Comparison of ENCODE assay signal across 11 cellular contexts in genomic region chr3:28326458-28326926, GRCh38. TPM values are rescaled to one million over a fixed set of nuclear protein-coding genes. Genes with fewer than 3 reads are reported as not detected.
A peak's percentile ranks its signal among the peaks of the same experiment; 100 is the strongest.
DNase-seq lines count a peak whose midpoint lies in the region; ATAC-seq, FAIRE-seq and TF ChIP-seq lines count a peak whose summit lies in the region.
"Had no signal": no experiment of that assay in that cellular context is flagged by ENCODE, and none has a peak within 500 bp of the region (broad histone marks: within the 10 kb centered on the region; RNA-seq: fewer than 3 reads in every experiment).

No MANE protein-coding gene starts in this region.

- H3K36me3 Mint-ChIP-seq in CD4-positive, alpha-beta memory T cell, result peaks cover 11 to 27% of the 10 kb centered on the region in 2 donors
- H3K36me3 Mint-ChIP-seq in astrocyte (ENCODE audit: low read depth, unreplicated experiment) (peaks cover 3% of the 10 kb centered on the region), Calu3 (ENCODE audit: insufficient read depth, unreplicated experiment) (peaks cover 9% of the 10 kb centered on the region)

- ATAC-seq in GM21367 (IDR thresholded peaks at IDR 0.05; ENCODE audit: unreplicated experiment) (peak; percentile 74), HG03469 (IDR thresholded peaks at IDR 0.05; ENCODE audit: unreplicated experiment) (peak; percentile 76), psoas muscle (no peak)

- no peaks in the 10 kb centered on the region for H3K27me3 Mint-ChIP-seq in CD4-positive, alpha-beta memory T cell
- H3K27me3 Mint-ChIP-seq in astrocyte (ENCODE audit: low read depth, unreplicated experiment), result no peaks in the 10 kb centered on the region
- H3K27me3 Mint-ChIP-seq in Calu3 (ENCODE audit: unreplicated experiment), result no peaks in the 10 kb centered on the region

- H3K27ac ChIP-seq in CD4-positive, alpha-beta memory T cell (ENCODE audit: low read depth, low read length), result no peak overlapping the region
- H3K27ac ChIP-seq in astrocyte (ENCODE audit: low read depth, low read length), result no peak overlapping the region
- no peak overlapping the region for H3K27ac ChIP-seq in psoas muscle
- H3K27ac ChIP-seq: PC-9, skin epidermis had no signal

- H3K4me2 ChIP-seq in astrocyte (ENCODE audit: low read length), result no peak overlapping the region
- H3K4me2 ChIP-seq: PC-9 had no signal

- no peak overlapping the region for H2AFZ ChIP-seq in astrocyte (ENCODE audit: low read depth, low read length)
- H2AFZ ChIP-seq: PC-9 had no signal

- POLR2A ChIA-PET in CD4-positive, alpha-beta memory T cell (lab: Charles Lee; ENCODE audit: partially characterized antibody), result interaction anchor here (0.9 to 5.6 kb wide), 8 partner anchors 9 to 617 kb away, joined by 3 to 36 read pairs (median 6); partner anchors contain the start of genes AZI2, EOMES and ZCWPW2

- H3K4me1 ChIP-seq in CD4-positive, alpha-beta memory T cell (ENCODE audit: insufficient read depth, low read length), result peaks cover 21% of the 10 kb centered on the region
- H3K4me1 ChIP-seq in astrocyte (ENCODE audit: insufficient read depth, low read length) (no peaks in the 10 kb centered on the region), psoas muscle (no peaks in the 10 kb centered on the region)

- H3K36me3 ChIP-seq in CD4-positive, alpha-beta memory T cell (ENCODE audit: insufficient read depth, low read length), result no peaks in the 10 kb centered on the region
- peaks cover 26% of the 10 kb centered on the region for H3K36me3 ChIP-seq in astrocyte (ENCODE audit: insufficient read depth, low read length)
- H3K36me3 ChIP-seq in psoas muscle (ENCODE audit: insufficient read depth in 1 of 2, low read depth in 1 of 2), result peaks cover 0 to 86% of the 10 kb centered on the region in 2 donors

- H3K4me3 ChIP-seq in CD4-positive, alpha-beta memory T cell (ENCODE audit: low read length in 2 of 2), result no peak overlapping the region
- H3K4me3 ChIP-seq in astrocyte (ENCODE audit: insufficient read depth, low read depth, low read length) (no peak overlapping the region), psoas muscle (no peak overlapping the region)
- H3K4me3 ChIP-seq: PC-9, skin epidermis had no signal

- intact Hi-C loops in CD4-positive, alpha-beta memory T cell (cut with micrococcal nuclease), result loop anchor here (2.0 to 5.0 kb wide), 2 partner anchors 969 to 1014 kb away; no protein-coding TSS in a partner anchor
- intact Hi-C loops in psoas muscle (cut with DNase I) (loop anchor here in 1 of 2 donors (5.0 kb wide), 1 partner anchor 614 kb away; no protein-coding TSS in a partner anchor), Calu3 (cut with micrococcal nuclease; ENCODE audit: unreplicated experiment) (no loop called here)

- no peaks in the 10 kb centered on the region for H3K79me2 ChIP-seq in astrocyte (ENCODE audit: insufficient read depth, low read length)

- no peaks in the 10 kb centered on the region for H4K20me1 ChIP-seq in astrocyte (ENCODE audit: insufficient read depth, low read length)

- CTCF ChIA-PET in CD4-positive, alpha-beta memory T cell (lab: Charles Lee; ENCODE audit: partially characterized antibody), result interaction anchor here (0.7 to 20.1 kb wide), 14 partner anchors 9 to 645 kb away, joined by 3 to 328 read pairs (median 4); partner anchors contain the start of genes AZI2, EOMES and ZCWPW2
- CTCF ChIA-PET in Calu3 (lab: Charles Lee), result interaction anchor here (1.0 kb wide), 1 partner anchor 614 kb away, joined by 3 read pairs; no protein-coding TSS in a partner anchor

- H3K9me3 Mint-ChIP-seq in CD4-positive, alpha-beta memory T cell, result no peaks in the 10 kb centered on the region
- H3K9me3 Mint-ChIP-seq in astrocyte (ENCODE audit: unreplicated experiment) (no peaks in the 10 kb centered on the region), Calu3 (ENCODE audit: low read depth, unreplicated experiment) (no peaks in the 10 kb centered on the region)

- 90 to 92% (median 90%) methylated on average over 2 of the region's 2 CpGs for WGBS in psoas muscle, 3 donors

- peak overlapping the region in 5 of 7 donors; percentile 2 to 62 (median 48) for H3K27ac Mint-ChIP-seq in CD4-positive, alpha-beta memory T cell
- H3K27ac Mint-ChIP-seq in astrocyte (ENCODE audit: unreplicated experiment) (no peak overlapping the region), Calu3 (ENCODE audit: unreplicated experiment) (no peak overlapping the region)

- no peak overlapping the region for H3K9ac ChIP-seq in astrocyte (ENCODE audit: low read length)

- H3K4me1 Mint-ChIP-seq in CD4-positive, alpha-beta memory T cell, result peaks cover 12 to 29% (median 22%) of the 10 kb centered on the region in 4 donors
- H3K4me1 Mint-ChIP-seq in astrocyte (ENCODE audit: low read depth, unreplicated experiment) (peaks cover 13% of the 10 kb centered on the region), Calu3 (ENCODE audit: low read depth, unreplicated experiment) (no peaks in the 10 kb centered on the region)

- H3K27me3 ChIP-seq in CD4-positive, alpha-beta memory T cell (ENCODE audit: insufficient read depth, low read length), result no peaks in the 10 kb centered on the region
- H3K27me3 ChIP-seq in astrocyte (ENCODE audit: insufficient read depth, low read length) (no peaks in the 10 kb centered on the region), psoas muscle (ENCODE audit: insufficient read depth in 3 of 3, low read length in 2 of 3) (no peaks in the 10 kb centered on the region)

- peak; percentile 54 to 68 (median 58) for DNase-seq in CD4-positive, alpha-beta memory T cell
- DNase-seq in astrocyte (ENCODE audit: low read depth) (peak; percentile 56), psoas muscle (no peak), Calu3 (no peak), NCI-H128 (lab: John Stamatoyannopoulos, UW; ENCODE audit: unreplicated experiment) (no peak), NCI-H524 (lab: John Stamatoyannopoulos, UW) (no peak)
- DNase-seq: PC-9 had no signal

- peak overlapping the region in 6 of 8 donors; percentile 11 to 69 (median 36) for H3K4me3 Mint-ChIP-seq in CD4-positive, alpha-beta memory T cell
- no peak overlapping the region for H3K4me3 Mint-ChIP-seq in astrocyte (ENCODE audit: unreplicated experiment)
- H3K4me3 Mint-ChIP-seq in Calu3 (ENCODE audit: low read depth, unreplicated experiment), result no peak overlapping the region

- no TSS peak for BruUV-seq in Calu3 (replicated peaks; lab: Mats Ljungman, UMichigan)

- no peaks in the 10 kb centered on the region for H3K9me3 ChIP-seq in CD4-positive, alpha-beta memory T cell (ENCODE audit: control insufficient read depth in 1 of 2, low read length in 2 of 2)
- H3K9me3 ChIP-seq in astrocyte (ENCODE audit: insufficient read depth, low read depth, low read length) (no peaks in the 10 kb centered on the region), psoas muscle (no peaks in the 10 kb centered on the region)

- TF ChIP-seq CTCF in astrocyte (IDR thresholded peaks at IDR 0.05; ENCODE audit: insufficient read depth, low read depth, low read length) (no peak), psoas muscle (IDR thresholded peaks at IDR 0.05) (no peak), Calu3 (IDR thresholded peaks at IDR 0.05; ENCODE audit: unreplicated experiment) (no peak)

- FAIRE-seq in astrocyte (lab: Jason Lieb, UNC), result no peak

RNA-seq across cellular contexts. Expression of gene ZCWPW2, which starts 22.0 kb away (rescaled TPM):
- 1 to 10 TPM in 1 of 2 experiments, under 1 TPM in 1; 0.61 to 1.5 TPM for total RNA-seq in CD4-positive, alpha-beta memory T cell
- under 1 TPM; 0.59 to 0.91 TPM for polyA plus RNA-seq in CD4-positive, alpha-beta memory T cell
- total RNA-seq in astrocyte, result 0.57 and 1.0 TPM in 2 replicates
- 1 to 10 TPM; 2.7 to 4.0 (median 3.2) TPM for total RNA-seq in psoas muscle
- 1 to 10 TPM in 2 of 3 donors, under 1 TPM in 1; 0.74 to 2.0 (median 1.8) TPM for polyA plus RNA-seq in psoas muscle
- total RNA-seq in Calu3 (2022), result 0.42 TPM in 1 of 2 replicates, not detected in the other
- total RNA-seq: Daoy had no signal

RNA-seq across cellular contexts. Expression of gene AZI2, which starts 22.1 kb away (rescaled TPM):
- 10 to 100 TPM; 40.3 to 44.5 TPM for total RNA-seq in CD4-positive, alpha-beta memory T cell
- 10 to 100 TPM; 43.2 to 43.9 TPM for polyA plus RNA-seq in CD4-positive, alpha-beta memory T cell
- total RNA-seq in astrocyte (91.9 and 99.1 TPM in 2 replicates), psoas muscle (10 to 100 TPM; 32.0 to 63.8 (median 40.9) TPM), Calu3 (2022) (37.5 and 47.3 TPM in 2 replicates)
- 10 to 100 TPM; 26.3 to 40.2 (median 30.0) TPM for polyA plus RNA-seq in psoas muscle

Comparison
In these comparisons a context has a peak if more than half of its experiments do, and no peak if none do; other contexts are left out.
1. DNase-seq: peak in CD4-positive, alpha-beta memory T cell (5 of 5) and astrocyte (single experiment); none in psoas muscle (0 of 2), Calu3 (single experiment), NCI-H128 (single experiment) and NCI-H524 (0 of 2).
2. H3K27ac Mint-ChIP-seq: peak in CD4-positive, alpha-beta memory T cell (5 of 7); none in astrocyte (single experiment) and Calu3 (single experiment).
3. H3K4me3 Mint-ChIP-seq: peak in CD4-positive, alpha-beta memory T cell (6 of 8); none in astrocyte (single experiment) and Calu3 (single experiment).
4. ATAC-seq: peak in GM21367 (single experiment) and HG03469 (single experiment); none in psoas muscle (0 of 4).